ENCODE assay signal across 1 cellular context in the genomic region with DNA sequence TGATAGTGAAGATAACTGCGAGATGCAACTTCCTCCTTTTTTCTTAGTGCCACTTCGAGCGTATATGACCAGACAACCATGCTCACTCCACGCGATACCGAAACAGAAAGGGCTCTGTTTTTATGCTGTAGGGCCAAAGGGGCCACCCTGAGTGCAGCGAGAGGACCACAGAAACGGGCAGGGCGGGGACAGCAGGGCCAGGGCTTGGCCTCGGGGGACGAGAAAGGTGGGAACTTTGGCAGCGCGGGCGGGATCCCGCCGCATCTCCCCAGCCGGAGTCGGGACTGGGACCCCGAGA.
TF ChIP-seq lines count a peak whose summit lies in the region.

No MANE protein-coding gene starts in this region.

TF ChIP-seq in K562, 482 proteins besides CTCF, POLR2A, EP300 and RAD21 (continued from another document and continues in another):
- TF ChIP-seq GATAD2B (IDR thresholded peaks at IDR 0.05; ENCODE audit: borderline replicate concordance), result no peak
- TF ChIP-seq SETDB1 (IDR thresholded peaks at IDR 0.05; ENCODE audit: low read length), result no peak
- TF ChIP-seq RB1 (IDR thresholded peaks at IDR 0.05; ENCODE audit: low read depth), result no peak
- no peak for TF ChIP-seq NCOA1 (IDR thresholded peaks at IDR 0.05; ENCODE audit: low read depth)
- TF ChIP-seq, protein P1, sequence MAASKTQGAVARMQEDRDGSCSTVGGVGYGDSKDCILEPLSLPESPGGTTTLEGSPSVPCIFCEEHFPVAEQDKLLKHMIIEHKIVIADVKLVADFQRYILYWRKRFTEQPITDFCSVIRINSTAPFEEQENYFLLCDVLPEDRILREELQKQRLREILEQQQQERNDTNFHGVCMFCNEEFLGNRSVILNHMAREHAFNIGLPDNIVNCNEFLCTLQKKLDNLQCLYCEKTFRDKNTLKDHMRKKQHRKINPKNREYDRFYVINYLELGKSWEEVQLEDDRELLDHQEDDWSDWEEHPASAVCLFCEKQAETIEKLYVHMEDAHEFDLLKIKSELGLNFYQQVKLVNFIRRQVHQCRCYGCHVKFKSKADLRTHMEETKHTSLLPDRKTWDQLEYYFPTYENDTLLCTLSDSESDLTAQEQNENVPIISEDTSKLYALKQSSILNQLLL (CRISPR knock-in tag; IDR thresholded peaks at IDR 0.05; ENCODE audit: borderline replicate concordance), result no peak
- TF ChIP-seq, protein P2, sequence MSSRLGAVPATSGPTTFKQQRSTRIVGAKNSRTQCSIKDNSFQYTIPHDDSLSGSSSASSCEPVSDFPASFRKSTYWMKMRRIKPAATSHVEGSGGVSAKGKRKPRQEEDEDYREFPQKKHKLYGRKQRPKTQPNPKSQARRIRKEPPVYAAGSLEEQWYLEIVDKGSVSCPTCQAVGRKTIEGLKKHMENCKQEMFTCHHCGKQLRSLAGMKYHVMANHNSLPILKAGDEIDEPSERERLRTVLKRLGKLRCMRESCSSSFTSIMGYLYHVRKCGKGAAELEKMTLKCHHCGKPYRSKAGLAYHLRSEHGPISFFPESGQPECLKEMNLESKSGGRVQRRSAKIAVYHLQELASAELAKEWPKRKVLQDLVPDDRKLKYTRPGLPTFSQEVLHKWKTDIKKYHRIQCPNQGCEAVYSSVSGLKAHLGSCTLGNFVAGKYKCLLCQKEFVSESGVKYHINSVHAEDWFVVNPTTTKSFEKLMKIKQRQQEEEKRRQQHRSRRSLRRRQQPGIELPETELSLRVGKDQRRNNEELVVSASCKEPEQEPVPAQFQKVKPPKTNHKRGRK (tag; IDR thresholded peaks at IDR 0.05), result no peak
- TF ChIP-seq, protein P3, sequence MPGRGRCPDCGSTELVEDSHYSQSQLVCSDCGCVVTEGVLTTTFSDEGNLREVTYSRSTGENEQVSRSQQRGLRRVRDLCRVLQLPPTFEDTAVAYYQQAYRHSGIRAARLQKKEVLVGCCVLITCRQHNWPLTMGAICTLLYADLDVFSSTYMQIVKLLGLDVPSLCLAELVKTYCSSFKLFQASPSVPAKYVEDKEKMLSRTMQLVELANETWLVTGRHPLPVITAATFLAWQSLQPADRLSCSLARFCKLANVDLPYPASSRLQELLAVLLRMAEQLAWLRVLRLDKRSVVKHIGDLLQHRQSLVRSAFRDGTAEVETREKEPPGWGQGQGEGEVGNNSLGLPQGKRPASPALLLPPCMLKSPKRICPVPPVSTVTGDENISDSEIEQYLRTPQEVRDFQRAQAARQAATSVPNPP (IDR thresholded peaks at IDR 0.05; ENCODE audit: borderline replicate concordance, insufficient read depth, insufficient read length), result no peak
- TF ChIP-seq ZNF316 (IDR thresholded peaks at IDR 0.05), result no peak
- 0 out of 2 replicates have a peak, but pooled peaks have one; percentile 47 for TF ChIP-seq SMARCE1 (IDR thresholded peaks at IDR 0.05)
- TF ChIP-seq KAT7 (CRISPR knock-in tag; IDR thresholded peaks at IDR 0.05; ENCODE audit: borderline replicate concordance), result no peak
- 0 out of 2 replicates have a peak, but pooled peaks have one; percentile 17 for TF ChIP-seq LCOR (CRISPR knock-in tag; IDR thresholded peaks at IDR 0.05)
- TF ChIP-seq, protein P4, sequence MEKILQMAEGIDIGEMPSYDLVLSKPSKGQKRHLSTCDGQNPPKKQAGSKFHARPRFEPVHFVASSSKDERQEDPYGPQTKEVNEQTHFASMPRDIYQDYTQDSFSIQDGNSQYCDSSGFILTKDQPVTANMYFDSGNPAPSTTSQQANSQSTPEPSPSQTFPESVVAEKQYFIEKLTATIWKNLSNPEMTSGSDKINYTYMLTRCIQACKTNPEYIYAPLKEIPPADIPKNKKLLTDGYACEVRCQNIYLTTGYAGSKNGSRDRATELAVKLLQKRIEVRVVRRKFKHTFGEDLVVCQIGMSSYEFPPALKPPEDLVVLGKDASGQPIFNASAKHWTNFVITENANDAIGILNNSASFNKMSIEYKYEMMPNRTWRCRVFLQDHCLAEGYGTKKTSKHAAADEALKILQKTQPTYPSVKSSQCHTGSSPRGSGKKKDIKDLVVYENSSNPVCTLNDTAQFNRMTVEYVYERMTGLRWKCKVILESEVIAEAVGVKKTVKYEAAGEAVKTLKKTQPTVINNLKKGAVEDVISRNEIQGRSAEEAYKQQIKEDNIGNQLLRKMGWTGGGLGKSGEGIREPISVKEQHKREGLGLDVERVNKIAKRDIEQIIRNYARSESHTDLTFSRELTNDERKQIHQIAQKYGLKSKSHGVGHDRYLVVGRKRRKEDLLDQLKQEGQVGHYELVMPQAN (IDR thresholded peaks at IDR 0.05; ENCODE audit: borderline replicate concordance), result peak; percentile 80; the same call in 1 of the 2 replicates
- TF ChIP-seq BCOR (IDR thresholded peaks at IDR 0.05), result no peak; the same call in 1 of the 2 replicates
- no peak for TF ChIP-seq BRF1 (IDR thresholded peaks at IDR 0.05; ENCODE audit: borderline replicate concordance, extremely low read depth, insufficient read length)
- no peak for TF ChIP-seq IRF2 (CRISPR knock-in tag; IDR thresholded peaks at IDR 0.05)
- no peak for TF ChIP-seq FOXA1 (IDR thresholded peaks at IDR 0.05; ENCODE audit: borderline replicate concordance)
- TF ChIP-seq CCAR2 (IDR thresholded peaks at IDR 0.05; ENCODE audit: low read depth, low read length), result no peak
- TF ChIP-seq, protein P5, sequence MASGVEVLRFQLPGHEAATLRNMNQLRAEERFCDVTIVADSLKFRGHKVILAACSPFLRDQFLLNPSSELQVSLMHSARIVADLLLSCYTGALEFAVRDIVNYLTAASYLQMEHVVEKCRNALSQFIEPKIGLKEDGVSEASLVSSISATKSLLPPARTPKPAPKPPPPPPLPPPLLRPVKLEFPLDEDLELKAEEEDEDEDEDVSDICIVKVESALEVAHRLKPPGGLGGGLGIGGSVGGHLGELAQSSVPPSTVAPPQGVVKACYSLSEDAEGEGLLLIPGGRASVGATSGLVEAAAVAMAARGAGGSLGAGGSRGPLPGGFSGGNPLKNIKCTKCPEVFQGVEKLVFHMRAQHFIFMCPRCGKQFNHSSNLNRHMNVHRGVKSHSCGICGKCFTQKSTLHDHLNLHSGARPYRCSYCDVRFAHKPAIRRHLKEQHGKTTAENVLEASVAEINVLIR (CRISPR knock-in tag; IDR thresholded peaks at IDR 0.05), result no peak
- TF ChIP-seq TRIM24 (IDR thresholded peaks at IDR 0.05), result no peak
- no peak for TF ChIP-seq PHF8 (IDR thresholded peaks at IDR 0.05; ENCODE audit: borderline replicate concordance, low read length)
- peak; percentile 75; the same call in 1 of the 2 replicates for TF ChIP-seq GATA2 (CRISPR knock-in tag; IDR thresholded peaks at IDR 0.05)
- TF ChIP-seq TFAM (CRISPR knock-in tag; conservative IDR thresholded peaks at IDR 0.05), result no peak
- no peak for TF ChIP-seq WHSC1 (IDR thresholded peaks at IDR 0.05; ENCODE audit: low read length)
- TF ChIP-seq, protein P6, sequence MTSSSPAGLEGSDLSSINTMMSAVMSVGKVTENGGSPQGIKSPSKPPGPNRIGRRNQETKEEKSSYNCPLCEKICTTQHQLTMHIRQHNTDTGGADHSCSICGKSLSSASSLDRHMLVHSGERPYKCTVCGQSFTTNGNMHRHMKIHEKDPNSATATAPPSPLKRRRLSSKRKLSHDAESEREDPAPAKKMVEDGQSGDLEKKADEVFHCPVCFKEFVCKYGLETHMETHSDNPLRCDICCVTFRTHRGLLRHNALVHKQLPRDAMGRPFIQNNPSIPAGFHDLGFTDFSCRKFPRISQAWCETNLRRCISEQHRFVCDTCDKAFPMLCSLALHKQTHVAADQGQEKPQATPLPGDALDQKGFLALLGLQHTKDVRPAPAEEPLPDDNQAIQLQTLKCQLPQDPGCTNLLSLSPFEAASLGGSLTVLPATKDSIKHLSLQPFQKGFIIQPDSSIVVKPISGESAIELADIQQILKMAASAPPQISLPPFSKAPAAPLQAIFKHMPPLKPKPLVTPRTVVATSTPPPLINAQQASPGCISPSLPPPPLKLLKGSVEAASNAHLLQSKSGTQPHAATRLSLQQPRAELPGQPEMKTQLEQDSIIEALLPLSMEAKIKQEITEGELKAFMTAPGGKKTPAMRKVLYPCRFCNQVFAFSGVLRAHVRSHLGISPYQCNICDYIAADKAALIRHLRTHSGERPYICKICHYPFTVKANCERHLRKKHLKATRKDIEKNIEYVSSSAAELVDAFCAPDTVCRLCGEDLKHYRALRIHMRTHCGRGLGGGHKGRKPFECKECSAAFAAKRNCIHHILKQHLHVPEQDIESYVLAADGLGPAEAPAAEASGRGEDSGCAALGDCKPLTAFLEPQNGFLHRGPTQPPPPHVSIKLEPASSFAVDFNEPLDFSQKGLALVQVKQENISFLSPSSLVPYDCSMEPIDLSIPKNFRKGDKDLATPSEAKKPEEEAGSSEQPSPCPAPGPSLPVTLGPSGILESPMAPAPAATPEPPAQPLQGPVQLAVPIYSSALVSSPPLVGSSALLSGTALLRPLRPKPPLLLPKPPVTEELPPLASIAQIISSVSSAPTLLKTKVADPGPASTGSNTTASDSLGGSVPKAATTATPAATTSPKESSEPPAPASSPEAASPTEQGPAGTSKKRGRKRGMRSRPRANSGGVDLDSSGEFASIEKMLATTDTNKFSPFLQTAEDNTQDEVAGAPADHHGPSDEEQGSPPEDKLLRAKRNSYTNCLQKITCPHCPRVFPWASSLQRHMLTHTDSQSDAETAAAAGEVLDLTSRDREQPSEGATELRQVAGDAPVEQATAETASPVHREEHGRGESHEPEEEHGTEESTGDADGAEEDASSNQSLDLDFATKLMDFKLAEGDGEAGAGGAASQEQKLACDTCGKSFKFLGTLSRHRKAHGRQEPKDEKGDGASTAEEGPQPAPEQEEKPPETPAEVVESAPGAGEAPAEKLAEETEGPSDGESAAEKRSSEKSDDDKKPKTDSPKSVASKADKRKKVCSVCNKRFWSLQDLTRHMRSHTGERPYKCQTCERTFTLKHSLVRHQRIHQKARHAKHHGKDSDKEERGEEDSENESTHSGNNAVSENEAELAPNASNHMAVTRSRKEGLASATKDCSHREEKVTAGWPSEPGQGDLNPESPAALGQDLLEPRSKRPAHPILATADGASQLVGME (CRISPR knock-in tag; IDR thresholded peaks at IDR 0.05), result no peak
- no peak for TF ChIP-seq MEF2D (tag; conservative IDR thresholded peaks at IDR 0.05; ENCODE audit: low read depth)
- peak; percentile 54; the same call in 1 of the 2 replicates for TF ChIP-seq DPF2 (IDR thresholded peaks at IDR 0.05)
- TF ChIP-seq TEAD4 (IDR thresholded peaks at IDR 0.05; ENCODE audit: low read length), result no peak
- no peak for TF ChIP-seq TEAD4 (CRISPR knock-in tag; IDR thresholded peaks at IDR 0.05; ENCODE audit: borderline replicate concordance)
- TF ChIP-seq PRPF4 (IDR thresholded peaks at IDR 0.05; ENCODE audit: insufficient read depth, low read depth, low read length, poor library complexity, severe bottlenecking), result no peak
- TF ChIP-seq ZNF644 (tag; IDR thresholded peaks at IDR 0.05; ENCODE audit: low read depth), result no peak
- no peak for TF ChIP-seq FOXJ3 (CRISPR knock-in tag; IDR thresholded peaks at IDR 0.05)
- TF ChIP-seq, protein P7, sequence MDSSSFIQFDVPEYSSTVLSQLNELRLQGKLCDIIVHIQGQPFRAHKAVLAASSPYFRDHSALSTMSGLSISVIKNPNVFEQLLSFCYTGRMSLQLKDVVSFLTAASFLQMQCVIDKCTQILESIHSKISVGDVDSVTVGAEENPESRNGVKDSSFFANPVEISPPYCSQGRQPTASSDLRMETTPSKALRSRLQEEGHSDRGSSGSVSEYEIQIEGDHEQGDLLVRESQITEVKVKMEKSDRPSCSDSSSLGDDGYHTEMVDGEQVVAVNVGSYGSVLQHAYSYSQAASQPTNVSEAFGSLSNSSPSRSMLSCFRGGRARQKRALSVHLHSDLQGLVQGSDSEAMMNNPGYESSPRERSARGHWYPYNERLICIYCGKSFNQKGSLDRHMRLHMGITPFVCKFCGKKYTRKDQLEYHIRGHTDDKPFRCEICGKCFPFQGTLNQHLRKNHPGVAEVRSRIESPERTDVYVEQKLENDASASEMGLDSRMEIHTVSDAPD (CRISPR knock-in tag; IDR thresholded peaks at IDR 0.05), result no peak
- TF ChIP-seq, protein P8, sequence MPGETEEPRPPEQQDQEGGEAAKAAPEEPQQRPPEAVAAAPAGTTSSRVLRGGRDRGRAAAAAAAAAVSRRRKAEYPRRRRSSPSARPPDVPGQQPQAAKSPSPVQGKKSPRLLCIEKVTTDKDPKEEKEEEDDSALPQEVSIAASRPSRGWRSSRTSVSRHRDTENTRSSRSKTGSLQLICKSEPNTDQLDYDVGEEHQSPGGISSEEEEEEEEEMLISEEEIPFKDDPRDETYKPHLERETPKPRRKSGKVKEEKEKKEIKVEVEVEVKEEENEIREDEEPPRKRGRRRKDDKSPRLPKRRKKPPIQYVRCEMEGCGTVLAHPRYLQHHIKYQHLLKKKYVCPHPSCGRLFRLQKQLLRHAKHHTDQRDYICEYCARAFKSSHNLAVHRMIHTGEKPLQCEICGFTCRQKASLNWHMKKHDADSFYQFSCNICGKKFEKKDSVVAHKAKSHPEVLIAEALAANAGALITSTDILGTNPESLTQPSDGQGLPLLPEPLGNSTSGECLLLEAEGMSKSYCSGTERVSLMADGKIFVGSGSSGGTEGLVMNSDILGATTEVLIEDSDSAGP (CRISPR knock-in tag; IDR thresholded peaks at IDR 0.05), result no peak
- no peak for TF ChIP-seq ZKSCAN1 (IDR thresholded peaks at IDR 0.05; ENCODE audit: low read depth, low read length)
- no peak for TF ChIP-seq RHOXF2B (CRISPR knock-in tag; conservative IDR thresholded peaks at IDR 0.05)
- TF ChIP-seq STAT5B (CRISPR knock-in tag; IDR thresholded peaks at IDR 0.05), result no peak
- TF ChIP-seq, protein P9, sequence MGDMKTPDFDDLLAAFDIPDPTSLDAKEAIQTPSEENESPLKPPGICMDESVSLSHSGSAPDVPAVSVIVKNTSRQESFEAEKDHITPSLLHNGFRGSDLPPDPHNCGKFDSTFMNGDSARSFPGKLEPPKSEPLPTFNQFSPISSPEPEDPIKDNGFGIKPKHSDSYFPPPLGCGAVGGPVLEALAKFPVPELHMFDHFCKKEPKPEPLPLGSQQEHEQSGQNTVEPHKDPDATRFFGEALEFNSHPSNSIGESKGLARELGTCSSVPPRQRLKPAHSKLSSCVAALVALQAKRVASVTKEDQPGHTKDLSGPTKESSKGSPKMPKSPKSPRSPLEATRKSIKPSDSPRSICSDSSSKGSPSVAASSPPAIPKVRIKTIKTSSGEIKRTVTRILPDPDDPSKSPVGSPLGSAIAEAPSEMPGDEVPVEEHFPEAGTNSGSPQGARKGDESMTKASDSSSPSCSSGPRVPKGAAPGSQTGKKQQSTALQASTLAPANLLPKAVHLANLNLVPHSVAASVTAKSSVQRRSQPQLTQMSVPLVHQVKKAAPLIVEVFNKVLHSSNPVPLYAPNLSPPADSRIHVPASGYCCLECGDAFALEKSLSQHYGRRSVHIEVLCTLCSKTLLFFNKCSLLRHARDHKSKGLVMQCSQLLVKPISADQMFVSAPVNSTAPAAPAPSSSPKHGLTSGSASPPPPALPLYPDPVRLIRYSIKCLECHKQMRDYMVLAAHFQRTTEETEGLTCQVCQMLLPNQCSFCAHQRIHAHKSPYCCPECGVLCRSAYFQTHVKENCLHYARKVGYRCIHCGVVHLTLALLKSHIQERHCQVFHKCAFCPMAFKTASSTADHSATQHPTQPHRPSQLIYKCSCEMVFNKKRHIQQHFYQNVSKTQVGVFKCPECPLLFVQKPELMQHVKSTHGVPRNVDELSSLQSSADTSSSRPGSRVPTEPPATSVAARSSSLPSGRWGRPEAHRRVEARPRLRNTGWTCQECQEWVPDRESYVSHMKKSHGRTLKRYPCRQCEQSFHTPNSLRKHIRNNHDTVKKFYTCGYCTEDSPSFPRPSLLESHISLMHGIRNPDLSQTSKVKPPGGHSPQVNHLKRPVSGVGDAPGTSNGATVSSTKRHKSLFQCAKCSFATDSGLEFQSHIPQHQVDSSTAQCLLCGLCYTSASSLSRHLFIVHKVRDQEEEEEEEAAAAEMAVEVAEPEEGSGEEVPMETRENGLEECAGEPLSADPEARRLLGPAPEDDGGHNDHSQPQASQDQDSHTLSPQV (IDR thresholded peaks at IDR 0.05), result no peak
